Comparison of ENCODE assay signal across 22 cellular contexts in genomic region chr5:14545890-14546289, GRCh38.
"Had no signal": no experiment of that assay in that cellular context is flagged by ENCODE, and none has a peak within 500 bp of the region (broad histone marks: within the 10 kb centered on the region; RNA-seq: fewer than 3 reads in every experiment).

No MANE protein-coding gene starts in this region.

- H3K36me3 ChIP-seq: breast epithelium, esophagus squamous epithelium, gastrocnemius medialis, prostate gland, right atrium auricular region, suprapubic skin, tibial nerve, WERI-Rb-1 had no signal

- H3K4me3 Mint-ChIP-seq: central memory CD8-positive, alpha-beta T cell; endodermal cell; mesothelial cell of epicardium; natural killer cell; stimulated activated naive CD8-positive, alpha-beta T cell treated with anti-CD3 and anti-CD28 coated beads, Interleukin-15, Interleukin-2, amounts not matched to agents 100 ng/mL and 50 ng/mL, for 24 hours had no signal

- ATAC-seq: activated naive CD4-positive, alpha-beta T cell treated with anti-CD3 and anti-CD28 coated beads, Interleukin-2, amount 50 U/mL, for 72 hours; gastrocnemius medialis; natural killer cell had no signal

- H3K4me1 Mint-ChIP-seq: mesothelial cell of epicardium had no signal

- H3K9me3 ChIP-seq: gastrocnemius medialis, prostate gland, suprapubic skin had no signal

- DNase-seq: activated CD4-positive, alpha-beta T cell treated with anti-CD3 and anti-CD28 coated beads, Interleukin-2, amount 50 U/mL, for 1 hour; activated CD4-positive, CD25-positive, alpha-beta regulatory T cell treated with anti-CD3 and anti-CD28 coated beads, Interleukin-2, amount 50 U/mL, for 72 hours; activated gamma-delta T cell treated with Interleukin-2 at 50 U/mL for 16 hours; activated T-cell treated with anti-CD3 and anti-CD28 coated beads, Interleukin-2, amount 50 U/mL, for 1 hour; dorsolateral prefrontal cortex; endodermal cell; esophagus squamous epithelium; head of caudate nucleus; mammary epithelial cell; natural killer cell; stimulated activated CD4-positive, alpha-beta T cell treated with anti-CD3 and anti-CD28 coated beads, Interleukin-1b, Interleukin-23, amount 100 ng/mL, for 48 hours; WERI-Rb-1 had no signal

- H3K36me3 Mint-ChIP-seq: mesothelial cell of epicardium had no signal

- H3K27me3 ChIP-seq: breast epithelium, gastrocnemius medialis, right atrium auricular region, suprapubic skin, tibial nerve had no signal

- H3K27ac ChIP-seq: breast epithelium, dorsolateral prefrontal cortex, esophagus squamous epithelium, gastrocnemius medialis, prostate gland, right atrium auricular region, suprapubic skin, tibial nerve, WERI-Rb-1 had no signal

- H3K27ac Mint-ChIP-seq: activated naive CD4-positive, alpha-beta T cell treated with anti-CD3 and anti-CD28 coated beads, Interleukin-2, amount 50 U/mL, for 72 hours; endodermal cell; mesothelial cell of epicardium; natural killer cell; stimulated activated naive CD8-positive, alpha-beta T cell treated with anti-CD3 and anti-CD28 coated beads, Interleukin-15, Interleukin-2, amounts not matched to agents 100 ng/mL and 50 ng/mL, for 24 hours had no signal

- H3K4me3 ChIP-seq: breast epithelium, dorsolateral prefrontal cortex, esophagus squamous epithelium, gastrocnemius medialis, prostate gland, right atrium auricular region, suprapubic skin, tibial nerve had no signal

- H3K27me3 Mint-ChIP-seq: stimulated activated naive CD8-positive, alpha-beta T cell treated with anti-CD3 and anti-CD28 coated beads, Interleukin-15, Interleukin-2, amounts not matched to agents 100 ng/mL and 50 ng/mL, for 24 hours had no signal

- H3K4me1 ChIP-seq: breast epithelium, esophagus squamous epithelium, gastrocnemius medialis, prostate gland, right atrium auricular region, suprapubic skin, tibial nerve had no signal
